Comparison of ENCODE assay signal across 18 cellular contexts in the genomic region with DNA sequence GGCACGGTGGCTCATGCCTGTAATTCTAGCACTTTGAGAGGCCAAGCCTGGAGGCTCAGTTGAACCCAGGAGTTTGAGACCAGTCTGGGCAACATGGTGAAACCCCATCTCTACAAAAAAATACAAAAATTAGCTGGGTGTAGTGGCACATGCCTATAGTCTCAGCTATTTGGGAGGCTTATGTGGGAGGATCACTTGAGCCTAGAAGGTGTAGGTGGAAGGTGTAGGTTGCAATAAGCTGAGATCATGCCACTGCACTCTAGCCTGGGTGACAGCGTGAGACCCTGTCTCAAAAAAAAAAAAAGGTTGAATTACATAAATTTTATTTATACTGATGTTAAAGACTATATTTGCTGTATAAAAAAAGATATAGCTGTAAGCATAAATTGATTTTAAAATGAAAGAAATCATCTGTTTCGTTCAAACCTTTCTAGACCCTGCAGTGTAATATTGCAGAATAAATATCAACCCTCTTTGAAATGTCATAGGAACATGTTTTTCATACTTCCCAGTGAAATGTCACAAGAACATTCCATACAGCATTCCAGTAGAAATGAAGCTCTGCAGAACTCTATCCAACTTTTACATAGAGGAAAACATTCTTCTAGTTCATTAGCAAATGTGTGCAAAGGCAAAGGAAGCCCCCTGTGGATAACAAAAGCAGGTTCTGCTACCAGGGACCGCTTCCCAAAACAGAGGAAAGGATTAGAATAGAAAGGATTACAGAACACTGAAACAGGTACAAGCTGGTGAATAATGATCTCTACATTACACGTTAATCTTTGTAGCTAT.
DNase-seq lines count a peak whose midpoint lies in the region; ATAC-seq and TF ChIP-seq lines count a peak whose summit lies in the region.
"Had no signal": no experiment of that assay in that cellular context is flagged by ENCODE, and none has a peak within 500 bp of the region (broad histone marks: within the 10 kb centered on the region; RNA-seq: fewer than 3 reads in every experiment).

No MANE protein-coding gene starts in this region.

- H4K20me1 ChIP-seq in OCI-LY7 (ENCODE audit: insufficient read depth, low read length) (no peaks in the 10 kb centered on the region), osteoblast (ENCODE audit: insufficient read depth, low read length) (no peaks in the 10 kb centered on the region)

- H3K27ac ChIP-seq in OCI-LY7 (ENCODE audit: low read depth, low read length, poor library complexity, severe bottlenecking) (peak overlapping the region; percentile 98), osteoblast (ENCODE audit: low read depth, low read length) (no peak overlapping the region)
- H3K27ac ChIP-seq: prostate gland, upper lobe of right lung had no signal

- H3K4me1 ChIP-seq in Caco-2 (peaks cover 49% of the 10 kb centered on the region), OCI-LY7 (ENCODE audit: insufficient read depth, low read length, poor library complexity, severe bottlenecking) (peaks cover 81% of the 10 kb centered on the region), osteoblast (ENCODE audit: insufficient read depth, low read length) (peaks cover 19% of the 10 kb centered on the region)
- H3K4me1 ChIP-seq: BE2C had no signal

- H3K4me1 Mint-ChIP-seq in Caco-2 (ENCODE audit: low read depth, unreplicated experiment) (peaks cover 23% of the 10 kb centered on the region), endothelial cell (ENCODE audit: unreplicated experiment) (no peaks in the 10 kb centered on the region)
- H3K4me1 Mint-ChIP-seq in activated T-cell treated with anti-CD3 and anti-CD28 coated beads, Interleukin-2, amount 50 U/mL, for 72 hours (ENCODE audit: low read depth): peaks cover 17% of the 10 kb centered on the region

- H3K36me3 ChIP-seq in Caco-2 (ENCODE audit: control insufficient read depth, insufficient read depth, low read length) (no peaks in the 10 kb centered on the region), OCI-LY7 (ENCODE audit: insufficient read depth, low read length) (peaks cover 20% of the 10 kb centered on the region), osteoblast (ENCODE audit: insufficient read depth, low read length) (no peaks in the 10 kb centered on the region)
- H3K36me3 ChIP-seq: BE2C, prostate gland, upper lobe of right lung had no signal

- H3K4me3 ChIP-seq in Caco-2 (ENCODE audit: low read depth, low read length) (no peak overlapping the region), OCI-LY7 (ENCODE audit: low read depth, low read length, poor library complexity, severe bottlenecking) (peak overlapping the region; percentile 53), osteoblast (ENCODE audit: insufficient read depth, low read length) (no peak overlapping the region)
- H3K4me3 ChIP-seq: GM12878, prostate gland, upper lobe of right lung had no signal

- BruUV-seq in Caco-2 (replicated peaks; lab: Mats Ljungman, UMichigan) (no TSS peak), OCI-LY7 (replicated peaks; lab: Mats Ljungman, UMichigan) (no TSS peak)

- H3K9me2 ChIP-seq in OCI-LY7 (ENCODE audit: insufficient read depth, low read length): no peaks in the 10 kb centered on the region

- H3K9me3 Mint-ChIP-seq in Caco-2 (ENCODE audit: unreplicated experiment): peaks cover 18% of the 10 kb centered on the region
- no peaks in the 10 kb centered on the region for H3K9me3 Mint-ChIP-seq in endothelial cell (ENCODE audit: unreplicated experiment)
- peaks cover 5 to 7% of the 10 kb centered on the region in 2 donors for H3K9me3 Mint-ChIP-seq in activated T-cell treated with anti-CD3 and anti-CD28 coated beads, Interleukin-2, amount 50 U/mL, for 72 hours

- CTCF ChIA-PET in Caco-2 (lab: Charles Lee): no interaction called here
- CTCF ChIA-PET in OCI-LY7 (lab: Charles Lee; ENCODE audit: unreplicated experiment): interaction anchor here (0.7 to 1.7 kb wide), 2 partner anchors 78 to 172 kb away, joined by 3 to 4 read pairs; no protein-coding TSS in a partner anchor

- H3K36me3 Mint-ChIP-seq in Caco-2 (ENCODE audit: insufficient read depth, unreplicated experiment) (peaks cover 31% of the 10 kb centered on the region), endothelial cell (ENCODE audit: low read depth, unreplicated experiment) (no peaks in the 10 kb centered on the region)
- H3K36me3 Mint-ChIP-seq in activated T-cell treated with anti-CD3 and anti-CD28 coated beads, Interleukin-2, amount 50 U/mL, for 72 hours (ENCODE audit: insufficient read depth in 2 of 2): peaks cover 5 to 8% of the 10 kb centered on the region in 2 donors

- no peak for DNase-seq in Caco-2
- no peak for DNase-seq in OCI-LY7 (ENCODE audit: low spot score)
- peak; percentile 63 for DNase-seq in fibroblast of gingiva (ENCODE audit: low read depth)
- DNase-seq in osteoblast (ENCODE audit: insufficient read length, low spot score, missing footprints): peak; percentile 48
- DNase-seq in endothelial cell (ENCODE audit: low spot score): no peak
- no peak for DNase-seq in activated T-cell treated with anti-CD3 and anti-CD28 coated beads, Interleukin-2, amount 50 U/mL, for 72 hours
- DNase-seq in dermis blood vessel endothelial cell: no peak
- no peak for DNase-seq in NCI-H226
- DNase-seq: activated CD8-positive, alpha-beta T cell treated with anti-CD3 and anti-CD28 coated beads for 36 hours; BE2C; DMS79 treated with DMSO at 0.1 percent for 48 hours; KBM-7; NCI-H146; NCI-H774; upper lobe of right lung had no signal

- TF ChIP-seq CTCF in Caco-2 (IDR thresholded peaks at IDR 0.05; ENCODE audit: insufficient read depth in 1 of 2, low read depth in 1 of 2, low read length in 1 of 2, severe bottlenecking in 1 of 2, unreplicated experiment in 1 of 2) (no peak), OCI-LY7 (conservative IDR thresholded peaks at IDR 0.05; ENCODE audit: low read length) (0 out of 2 replicates have a peak, but pooled peaks have one; percentile 12), osteoblast (IDR thresholded peaks at IDR 0.05; ENCODE audit: extremely low read depth, low read depth, low read length) (no peak), endothelial cell (IDR thresholded peaks at IDR 0.05; ENCODE audit: unreplicated experiment) (no peak)

- H2AFZ ChIP-seq in OCI-LY7 (ENCODE audit: low read length): peak overlapping the region; percentile 50; the same call in 1 of the 2 replicates
- H2AFZ ChIP-seq in osteoblast (ENCODE audit: low read length): no peak overlapping the region

- H3K27me3 Mint-ChIP-seq in Caco-2 (ENCODE audit: insufficient read depth, unreplicated experiment): no peaks in the 10 kb centered on the region
- H3K27me3 Mint-ChIP-seq in endothelial cell (ENCODE audit: unreplicated experiment): no peaks in the 10 kb centered on the region
- H3K27me3 Mint-ChIP-seq in activated T-cell treated with anti-CD3 and anti-CD28 coated beads, Interleukin-2, amount 50 U/mL, for 72 hours (ENCODE audit: low read depth): no peaks in the 10 kb centered on the region
- H3K27me3 Mint-ChIP-seq: activated CD8-positive, alpha-beta T cell treated with anti-CD3 and anti-CD28 coated beads for 36 hours; memory B cell had no signal

- H3K4me2 ChIP-seq in OCI-LY7 (ENCODE audit: low read length): peak overlapping the region; percentile 76
- peak overlapping the region; percentile 46 for H3K4me2 ChIP-seq in osteoblast (ENCODE audit: insufficient read depth, low read length)

- H3K27ac Mint-ChIP-seq in Caco-2 (ENCODE audit: unreplicated experiment): peak overlapping the region; percentile 71
- no peak overlapping the region for H3K27ac Mint-ChIP-seq in endothelial cell (ENCODE audit: unreplicated experiment)
- H3K27ac Mint-ChIP-seq in activated T-cell treated with anti-CD3 and anti-CD28 coated beads, Interleukin-2, amount 50 U/mL, for 72 hours: no peak overlapping the region
- H3K27ac Mint-ChIP-seq: activated CD8-positive, alpha-beta T cell treated with anti-CD3 and anti-CD28 coated beads for 36 hours; memory B cell had no signal

- H3K79me2 ChIP-seq in OCI-LY7 (ENCODE audit: insufficient read depth, low read depth, low read length) (peaks cover 68% of the 10 kb centered on the region), osteoblast (ENCODE audit: insufficient read depth, low read length) (no peaks in the 10 kb centered on the region)

- POLR2A ChIA-PET in Caco-2 (lab: Charles Lee): no interaction called here
- POLR2A ChIA-PET in OCI-LY7 (lab: Charles Lee): interaction anchor here (0.5 to 10.8 kb wide), 22 partner anchors 9 to 425 kb away, joined by 3 to 139 read pairs (median 4); partner anchors contain the start of genes CAB39L, PHF11 and SETDB2

- H3K9me3 ChIP-seq in Caco-2 (peaks cover 4% of the 10 kb centered on the region; the same call in 1 of the 2 replicates), OCI-LY7 (ENCODE audit: low read length) (peaks cover 6% of the 10 kb centered on the region; the same call in 1 of the 2 replicates), osteoblast (ENCODE audit: low read depth, low read length) (no peaks in the 10 kb centered on the region)
- H3K9me3 ChIP-seq: BE2C, prostate gland had no signal

- intact Hi-C loops in Caco-2 (cut with micrococcal nuclease; ENCODE audit: unreplicated experiment): no loop called here
- intact Hi-C loops in OCI-LY7 (cut with micrococcal nuclease; ENCODE audit: unreplicated experiment): no loop called here

- no peaks in the 10 kb centered on the region for H3K27me3 ChIP-seq in Caco-2 (replicated peaks; ENCODE audit: control insufficient read depth, insufficient read depth, low read length)
- H3K27me3 ChIP-seq in osteoblast (ENCODE audit: insufficient read depth, low read length): no peaks in the 10 kb centered on the region
- H3K27me3 ChIP-seq: BE2C, upper lobe of right lung had no signal

- H3K4me3 Mint-ChIP-seq in Caco-2 (ENCODE audit: unreplicated experiment) (no peak overlapping the region), endothelial cell (ENCODE audit: unreplicated experiment) (no peak overlapping the region)
- no peak overlapping the region for H3K4me3 Mint-ChIP-seq in activated T-cell treated with anti-CD3 and anti-CD28 coated beads, Interleukin-2, amount 50 U/mL, for 72 hours
- H3K4me3 Mint-ChIP-seq: activated CD8-positive, alpha-beta T cell treated with anti-CD3 and anti-CD28 coated beads for 36 hours; memory B cell had no signal

- no peak for ATAC-seq in activated T-cell treated with anti-CD3 and anti-CD28 coated beads, Interleukin-2, amount 50 U/mL, for 72 hours (replicated peaks in 1 of 2)
- ATAC-seq: activated CD8-positive, alpha-beta T cell treated with anti-CD3 and anti-CD28 coated beads for 36 hours; upper lobe of right lung had no signal

Comparison
In these comparisons a context has a peak if more than half of its experiments do, and no peak if none do; other contexts are left out.
1. DNase-seq: peak in fibroblast of gingiva (single experiment) and osteoblast (single experiment); none in Caco-2 (0 of 2), OCI-LY7 (single experiment), endothelial cell (single experiment), activated T-cell treated with anti-CD3 and anti-CD28 coated beads, Interleukin-2, amount 50 U/mL, for 72 hours (0 of 2), dermis blood vessel endothelial cell (single experiment) and NCI-H226 (single experiment).